8 cellular contexts compared by ENCODE assay signal in the genomic region with DNA sequence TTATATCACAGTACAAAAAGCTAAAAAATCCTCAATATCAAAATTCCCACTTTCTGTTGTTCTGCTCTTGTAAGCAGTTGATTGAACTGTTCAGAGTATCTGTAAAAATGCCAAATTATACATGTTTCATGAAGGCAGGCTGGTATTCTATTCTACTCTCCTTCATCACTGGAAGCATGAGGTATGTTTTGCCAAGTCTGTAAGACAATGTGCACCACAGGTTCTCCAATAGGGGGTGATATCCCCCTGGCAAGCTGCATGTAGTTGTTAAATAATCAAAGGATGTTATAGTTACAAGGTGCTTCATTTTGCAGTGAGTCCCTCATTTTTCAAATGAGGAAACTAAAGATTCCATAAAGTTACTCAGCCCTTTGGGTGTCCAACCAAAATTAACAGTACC. TPM values are rescaled to one million over a fixed set of nuclear protein-coding genes. Genes with fewer than 3 reads are reported as not detected.
DNase-seq lines count a peak whose midpoint lies in the region; ATAC-seq, FAIRE-seq and TF ChIP-seq lines count a peak whose summit lies in the region.

No MANE protein-coding gene starts in this region.

- H4K91ac ChIP-seq in neuronal stem cell (ENCODE audit: low read depth, low read length, poor library complexity): no peak overlapping the region

- no peaks in the 10 kb centered on the region for H3K79me1 ChIP-seq in neuronal stem cell (ENCODE audit: low read depth, low read length)

- in situ Hi-C loops in G401 (cut with HindIII; ENCODE audit: low sequenced_read_pairs): loop anchor here (25.0 kb wide), 1 partner anchor 170 kb away; no protein-coding TSS in a partner anchor

- CTCF ChIA-PET in A549 (lab: Yijun Ruan, JAX) (interaction anchor here (0.7 to 14.3 kb wide), 7 partner anchors 10 to 569 kb away, joined by 3 to 224 read pairs (median 3); no protein-coding TSS in a partner anchor), RWPE1 (lab: Yijun Ruan, JAX) (interaction anchor here (0.7 kb wide), 1 partner anchor 11 kb away, joined by 3 read pairs; no protein-coding TSS in a partner anchor)

- intact Hi-C loops in upper lobe of right lung (cut with DNase I): no loop called here

- FAIRE-seq in A549 (lab: Jason Lieb, UNC): no peak
- no peak for FAIRE-seq in frontal cortex (lab: Jason Lieb, UNC)

- H3K27ac ChIP-seq in A549 (0 out of 6 replicates have a peak overlapping the region, but pooled peaks of 1 of the 2 experiments have one; percentile 17), RWPE2 (ENCODE audit: poor library complexity, severe bottlenecking) (no peak overlapping the region), upper lobe of right lung (no peak overlapping the region), RWPE1 (no peak overlapping the region), neuronal stem cell (replicated peaks; ENCODE audit: low read length) (no peak overlapping the region)

- no peak overlapping the region for H2BK120ac ChIP-seq in neuronal stem cell (ENCODE audit: low read depth, low read length)

- H3K9me3 ChIP-seq in A549 (no peaks in the 10 kb centered on the region), RWPE2 (ENCODE audit: severe bottlenecking) (no peaks in the 10 kb centered on the region), upper lobe of right lung (no peaks in the 10 kb centered on the region), neuronal stem cell (replicated peaks in 1 of 2; ENCODE audit: control insufficient read depth in 2 of 2, insufficient read depth in 1 of 2, low read depth in 1 of 2, low read length in 2 of 2) (no peaks in the 10 kb centered on the region)

- no peak overlapping the region for H3K9ac ChIP-seq in neuronal stem cell (ENCODE audit: low read depth, low read length, poor library complexity)

- DNase-seq in A549 (ENCODE audit: low read depth in 1 of 2, low spot score in 1 of 2) (peak in 1 of 2 experiments; percentile 55), G401 (ENCODE audit: low spot score) (peak; percentile 23), RWPE2 (ENCODE audit: low spot score) (no peak), foreskin fibroblast (peak in 1 of 2 donors; percentile 24), upper lobe of right lung (no peak), RWPE1 (ENCODE audit: low spot score) (no peak), neuronal stem cell (ENCODE audit: low spot score) (no peak), frontal cortex (ENCODE audit: low spot score in 2 of 2) (no peak)

- TF ChIP-seq EP300 in A549 (IDR thresholded peaks at IDR 0.05): no peak

- H2BK12ac ChIP-seq in neuronal stem cell (ENCODE audit: low read length): no peak overlapping the region

- POLR2A ChIA-PET in A549 (lab: Yijun Ruan, JAX) (no interaction called here), RWPE1 (lab: Yijun Ruan, JAX; ENCODE audit: low non-redundant PET) (no interaction called here)

- peak in 1 of 2 experiments; percentile 55; a peak in 2 of 5 replicates for TF ChIP-seq RAD21 in A549 (conservative IDR thresholded peaks at IDR 0.05 in 1 of 2, IDR thresholded peaks at IDR 0.05 in 1 of 2)

- H3K27me3 ChIP-seq in RWPE2 (ENCODE audit: insufficient read depth, poor library complexity, severe bottlenecking) (no peaks in the 10 kb centered on the region), upper lobe of right lung (no peaks in the 10 kb centered on the region), neuronal stem cell (ENCODE audit: control insufficient read depth in 3 of 3, insufficient read depth in 3 of 3, low read depth in 1 of 3, low read length in 3 of 3) (no peaks in the 10 kb centered on the region)

- H3K36me3 ChIP-seq in RWPE2 (ENCODE audit: low read depth): peaks cover 83% of the 10 kb centered on the region
- H3K36me3 ChIP-seq in upper lobe of right lung: peaks cover 7% of the 10 kb centered on the region
- H3K36me3 ChIP-seq in neuronal stem cell (replicated peaks in 1 of 2; ENCODE audit: control insufficient read depth in 2 of 2, insufficient read depth in 2 of 2, low read length in 2 of 2): peaks cover 0 to 38% of the 10 kb centered on the region in 2 donors

- no peak overlapping the region for H3K4ac ChIP-seq in neuronal stem cell (ENCODE audit: low read length)

- H3K4me3 ChIP-seq in A549 (no peak overlapping the region), RWPE2 (ENCODE audit: severe bottlenecking) (no peak overlapping the region), foreskin fibroblast (ENCODE audit: low read depth in 1 of 2, low read length in 2 of 2) (no peak overlapping the region), upper lobe of right lung (no peak overlapping the region), neuronal stem cell (ENCODE audit: low read length in 2 of 2) (no peak overlapping the region)

- no peak overlapping the region for H2AK5ac ChIP-seq in neuronal stem cell (ENCODE audit: low read depth, low read length)

- H2BK5ac ChIP-seq in neuronal stem cell (ENCODE audit: low read length): no peak overlapping the region

- H4K8ac ChIP-seq in neuronal stem cell (ENCODE audit: low read depth, low read length): no peak overlapping the region

- no peak overlapping the region for H3K23ac ChIP-seq in neuronal stem cell (ENCODE audit: low read depth, low read length, poor library complexity)

- no peak overlapping the region for H3K4me2 ChIP-seq in A549
- H3K4me2 ChIP-seq in neuronal stem cell (ENCODE audit: insufficient read depth, low read length, poor library complexity, severe bottlenecking): no peak overlapping the region

- no peak for TF ChIP-seq POLR2A in A549 (IDR thresholded peaks at IDR 0.05; ENCODE audit: low read length)

- TF ChIP-seq CTCF in A549 (IDR thresholded peaks at IDR 0.05): peak; percentile 42
- peak; percentile 43 for TF ChIP-seq CTCF in RWPE2 (IDR thresholded peaks at IDR 0.05; ENCODE audit: poor library complexity, severe bottlenecking)
- peak; percentile 54 for TF ChIP-seq CTCF in foreskin fibroblast (IDR thresholded peaks at IDR 0.05; ENCODE audit: low read depth, low read length)
- peak; percentile 36 for TF ChIP-seq CTCF in upper lobe of right lung (IDR thresholded peaks at IDR 0.05)
- no peak for TF ChIP-seq CTCF in RWPE1 (conservative IDR thresholded peaks at IDR 0.05; ENCODE audit: low read depth)

- H3K14ac ChIP-seq in neuronal stem cell (ENCODE audit: low read length): no peak overlapping the region

- H2BK15ac ChIP-seq in neuronal stem cell (ENCODE audit: low read length): no peak overlapping the region

- no peak overlapping the region for H3K18ac ChIP-seq in neuronal stem cell (ENCODE audit: low read length)

- ATAC-seq in A549 (peak; percentile 50 to 82; a peak in 3 of 6 replicates), RWPE2 (ENCODE audit: low read depth) (no peak; the same call in 2 of the 3 replicates), upper lobe of right lung (no peak)

- H2AFZ ChIP-seq in neuronal stem cell (ENCODE audit: low read length): no peak overlapping the region

- H3K4me1 ChIP-seq in A549: no peaks in the 10 kb centered on the region
- H3K4me1 ChIP-seq in RWPE2 (ENCODE audit: insufficient read depth, poor library complexity, severe bottlenecking): no peaks in the 10 kb centered on the region
- peaks cover 75% of the 10 kb centered on the region for H3K4me1 ChIP-seq in upper lobe of right lung
- H3K4me1 ChIP-seq in neuronal stem cell (ENCODE audit: control insufficient read depth in 2 of 2, insufficient read depth in 1 of 2, low read depth in 1 of 2, low read length in 2 of 2): peaks cover 0 to 1% of the 10 kb centered on the region in 2 donors

TF ChIP-seq in A549, 52 proteins besides CTCF, POLR2A, EP300 and RAD21 (continues in another document):
- no peak for TF ChIP-seq REST (IDR thresholded peaks at IDR 0.05)
- no peak for TF ChIP-seq CEBPB (IDR thresholded peaks at IDR 0.05)
- TF ChIP-seq ZFP36 (IDR thresholded peaks at IDR 0.05; ENCODE audit: borderline replicate concordance, partially characterized antibody): no peak

RNA-seq across cellular contexts. Expression of gene NEK9, which starts 15.1 kb away (rescaled TPM):
- polyA plus RNA-seq in A549 (2011; rRNA removed) (75.9 and 79.7 TPM in 2 replicates), A549 (2017; fragmentation: RNase III; extraction: RNeasy Plus Mini Kit Qiagen cat#74134 plus additional on column Dnase treatment) (44.3 to 51.1 TPM (median 49.4 TPM) in 3 replicates)
- polyA plus RNA-seq in A549 (2012; cell fraction: cytosol; rRNA removed): 27.0 and 31.8 TPM in 2 replicates
- 37.6 and 48.7 TPM in 2 replicates for polyA plus RNA-seq in A549 (2012; cell fraction: nucleus; rRNA removed)
- polyA minus RNA-seq in A549 (2011; rRNA and poly(A)+ RNA removed): 46.4 and 53.1 TPM in 2 replicates
- total RNA-seq in G401 (2014; rRNA removed; shearing (Covaris generic)): 47.9 and 49.3 TPM in 2 replicates
- total RNA-seq in upper lobe of right lung (78.1 TPM), frontal cortex (20.0 TPM)
- polyA plus RNA-seq in neuronal stem cell (2013, experiment 1 of 2): 39.3 TPM
- 39.5 TPM for polyA plus RNA-seq in neuronal stem cell (2013, experiment 2 of 2)

RNA-seq across cellular contexts. Expression of gene TMED10, which starts 34.4 kb away (rescaled TPM):
- polyA plus RNA-seq in A549 (2011; rRNA removed) (354 and 378 TPM in 2 replicates), A549 (2017; fragmentation: RNase III; extraction: RNeasy Plus Mini Kit Qiagen cat#74134 plus additional on column Dnase treatment) (275 to 294 TPM (median 290 TPM) in 3 replicates)
- 128 and 189 TPM in 2 replicates for polyA plus RNA-seq in A549 (2012; cell fraction: cytosol; rRNA removed)
- 155 and 161 TPM in 2 replicates for polyA plus RNA-seq in A549 (2012; cell fraction: nucleus; rRNA removed)
- 451 and 495 TPM in 2 replicates for polyA minus RNA-seq in A549 (2011; rRNA and poly(A)+ RNA removed)
- total RNA-seq in G401 (2014; rRNA removed; shearing (Covaris generic)): 180 and 202 TPM in 2 replicates
- total RNA-seq in upper lobe of right lung (303 TPM), frontal cortex (108 TPM)
- polyA plus RNA-seq in neuronal stem cell (2013, experiment 1 of 2): 134 TPM
- 130 TPM for polyA plus RNA-seq in neuronal stem cell (2013, experiment 2 of 2)

Comparison
In these comparisons a context has a peak if more than half of its experiments do, and no peak if none do; other contexts are left out.
1. ATAC-seq: peak in A549 (2 of 2); none in RWPE2 (single experiment) and upper lobe of right lung (single experiment).